ENCODE assay signal across 8 cellular contexts in genomic region chr16:8673611-8674412, GRCh38. TPM values are rescaled to one million over a fixed set of nuclear protein-coding genes. Genes with fewer than 3 reads are reported as not detected.
DNase-seq lines count a peak whose midpoint lies in the region; ATAC-seq and TF ChIP-seq lines count a peak whose summit lies in the region.

No MANE protein-coding gene starts in this region.

- H2AFZ ChIP-seq in GM23338 = peak overlapping the region; percentile 97

- no peaks in the 10 kb centered on the region for H3K36me3 Mint-ChIP-seq in GM23338 (ENCODE audit: low read depth)
- no peaks in the 10 kb centered on the region for H3K36me3 Mint-ChIP-seq in osteocyte (ENCODE audit: unreplicated experiment)

- H3F3A ChIP-seq in GM23338 (replicated peaks; ENCODE audit: low read depth) = no peaks in the 10 kb centered on the region

- H3K27me3 ChIP-seq in GM23338 (ENCODE audit: insufficient read depth) = peaks cover 18% of the 10 kb centered on the region
- H3K27me3 ChIP-seq in NT2/D1 (ENCODE audit: insufficient read depth, insufficient read length) = peaks cover 40% of the 10 kb centered on the region

- H3K9me2 ChIP-seq in GM23338 (ENCODE audit: insufficient read depth) = no peaks in the 10 kb centered on the region

- H3K79me2 ChIP-seq in GM23338 (replicated peaks; ENCODE audit: insufficient read depth) = no peaks in the 10 kb centered on the region

- H4K20me1 ChIP-seq in GM23338 (replicated peaks; ENCODE audit: insufficient read depth) = no peaks in the 10 kb centered on the region

- peak; percentile 36 for ATAC-seq in GM18508 (IDR thresholded peaks at IDR 0.05; ENCODE audit: insufficient read depth, unreplicated experiment)
- ATAC-seq in GM23338 = peak; percentile 61
- peak; percentile 32 for ATAC-seq in esophagus mucosa

- H3K27ac Mint-ChIP-seq in GM23338 = no peak overlapping the region
- no peak overlapping the region for H3K27ac Mint-ChIP-seq in osteocyte (ENCODE audit: unreplicated experiment)

- H3K4me1 ChIP-seq in GM23338 (ENCODE audit: insufficient read depth) = peaks cover 9% of the 10 kb centered on the region
- H3K4me1 ChIP-seq in NT2/D1 (ENCODE audit: insufficient read depth, insufficient read length) = peaks cover 4% of the 10 kb centered on the region

- H3K9me3 Mint-ChIP-seq in GM23338 = no peaks in the 10 kb centered on the region
- H3K9me3 Mint-ChIP-seq in osteocyte (ENCODE audit: unreplicated experiment) = no peaks in the 10 kb centered on the region

- H3K36me3 ChIP-seq in GM23338 (ENCODE audit: insufficient read depth) = no peaks in the 10 kb centered on the region
- no peaks in the 10 kb centered on the region for H3K36me3 ChIP-seq in NT2/D1 (ENCODE audit: insufficient read depth, insufficient read length, low read length)

- peak overlapping the region; percentile 74 for H3K9ac ChIP-seq in NT2/D1 (ENCODE audit: insufficient read length, low read depth)

- H3K4me2 ChIP-seq in GM23338 = peak overlapping the region; percentile 92

- peaks cover 21% of the 10 kb centered on the region for H3K27me3 Mint-ChIP-seq in GM23338 (ENCODE audit: insufficient read depth, low read depth, poor library complexity)
- peaks cover 5% of the 10 kb centered on the region for H3K27me3 Mint-ChIP-seq in osteocyte (ENCODE audit: unreplicated experiment)

- DNase-seq in GM23338 (ENCODE audit: low spot score) (peak; percentile 65), NT2/D1 (ENCODE audit: low read depth, low spot score) (no peak), osteocyte (ENCODE audit: extremely low spot score, unreplicated experiment) (no peak), GM19240 (ENCODE audit: insufficient read length, low spot score) (no peak), KBM-7 (no peak), RPMI8226 (no peak)

- H3K4me3 ChIP-seq in GM23338 (peak overlapping the region; percentile 88), NT2/D1 (ENCODE audit: insufficient read length, low read depth) (peak overlapping the region; percentile 53)

- no peaks in the 10 kb centered on the region for H3K9me3 ChIP-seq in NT2/D1 (ENCODE audit: insufficient read depth, low read length)

- peaks cover 16% of the 10 kb centered on the region for H3K4me1 Mint-ChIP-seq in GM23338
- peaks cover 8% of the 10 kb centered on the region for H3K4me1 Mint-ChIP-seq in osteocyte (ENCODE audit: unreplicated experiment)

- H3K4me3 Mint-ChIP-seq in GM23338 = peak overlapping the region; percentile 79
- peak overlapping the region; percentile 81 for H3K4me3 Mint-ChIP-seq in osteocyte (ENCODE audit: unreplicated experiment)

- H3K27ac ChIP-seq in GM23338 (ENCODE audit: low read depth) = no peak overlapping the region

- TF ChIP-seq CTCF in GM23338 (conservative IDR thresholded peaks at IDR 0.05; ENCODE audit: low read depth in 2 of 2) = no peak
- no peak for TF ChIP-seq CTCF in osteocyte (IDR thresholded peaks at IDR 0.05)

- in situ Hi-C loops in KBM-7 (cut with MboI; ENCODE audit: low pct_unique_long_range_greater_than_20kb, low sequenced_read_pairs) = loop anchor here (25.0 kb wide), 3 partner anchors 113 to 463 kb away; partner anchors contain the start of genes LITAFD, PMM2 and TMEM186

TF ChIP-seq in GM23338, 12 proteins besides CTCF, POLR2A, EP300 and RAD21:
- TF ChIP-seq REST (IDR thresholded peaks at IDR 0.05; ENCODE audit: unreplicated experiment) = no peak
- TF ChIP-seq NANOG (IDR thresholded peaks at IDR 0.05; ENCODE audit: borderline replicate concordance) = no peak
- no peak for TF ChIP-seq JUNB (IDR thresholded peaks at IDR 0.05; ENCODE audit: unreplicated experiment)
- peak; percentile 50; the same call in 1 of the 2 replicates for TF ChIP-seq POLR2AphosphoS5 (IDR thresholded peaks at IDR 0.05; ENCODE audit: low read depth)

RNA-seq across cellular contexts. Expression of gene ABAT, which starts 0.6 kb away (rescaled TPM):
- total RNA-seq in GM23338 (2014; rRNA removed; shearing (Covaris generic)) = 3.8 and 8.8 TPM in 2 replicates
- 4.4 TPM in 2 replicates for polyA plus RNA-seq in GM23338 (2016; fragmentation: Nextera tagmentation; extraction: Ambion mirVana)
- total RNA-seq in esophagus mucosa = 4.2 TPM
- 2.7 and 3.0 TPM in 2 replicates for total RNA-seq in osteocyte

RNA-seq across cellular contexts. Expression of gene METTL22, which starts 52.3 kb away (rescaled TPM):
- 44.6 and 51.8 TPM in 2 replicates for total RNA-seq in GM23338 (2014; rRNA removed; shearing (Covaris generic))
- polyA plus RNA-seq in GM23338 (2016; fragmentation: Nextera tagmentation; extraction: Ambion mirVana) = 44.8 and 51.4 TPM in 2 replicates
- total RNA-seq in esophagus mucosa (15.9 TPM), osteocyte (40.1 and 46.2 TPM in 2 replicates)
